1 cellular context compared by ENCODE assay signal in the genomic region with DNA sequence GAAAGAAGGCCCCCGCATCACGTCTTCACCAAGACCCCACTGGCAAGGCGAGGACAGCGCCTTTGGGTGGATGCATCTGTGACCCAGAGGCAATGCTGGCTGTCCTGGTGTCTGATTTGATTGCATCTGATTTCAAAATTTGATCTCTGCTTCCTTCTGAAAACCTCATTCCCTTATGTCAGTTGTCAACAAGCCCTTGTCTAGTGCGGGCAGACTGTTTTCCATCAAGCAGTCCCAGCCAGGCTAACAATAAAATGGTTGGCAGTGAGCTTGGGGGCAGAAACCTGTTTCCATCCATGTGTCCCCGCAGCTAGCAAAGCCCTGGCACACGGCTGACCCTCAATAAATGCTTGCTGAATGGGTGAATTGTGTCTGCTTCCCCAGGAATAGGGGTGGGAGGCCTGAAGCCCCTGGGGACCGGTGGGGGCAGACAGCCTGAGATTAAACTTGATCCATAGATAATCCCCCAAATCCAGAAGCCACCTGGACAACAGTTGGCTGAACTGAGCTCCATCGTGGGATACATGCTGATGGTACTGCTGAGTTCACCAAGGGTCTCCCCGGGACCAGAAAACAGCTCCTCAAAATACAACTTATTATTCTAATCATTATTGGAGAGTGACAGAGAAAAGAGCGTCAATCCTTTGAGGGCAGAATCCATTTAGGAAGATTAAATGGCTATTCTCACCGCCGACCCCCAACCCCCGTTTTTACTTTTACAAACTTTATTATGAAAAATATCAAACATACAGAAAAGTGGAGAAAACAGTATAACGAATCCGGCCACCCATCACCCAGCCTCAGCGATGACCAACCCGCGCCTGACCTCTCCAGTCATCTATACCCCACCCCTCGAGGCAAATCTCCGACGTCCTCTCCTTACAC.
TF ChIP-seq lines count a peak whose summit lies in the region.

No MANE protein-coding gene starts in this region.

TF ChIP-seq in IMR-90, 13 proteins besides CTCF, POLR2A, EP300 and RAD21 (continued from another document):
- TF ChIP-seq, protein P1, sequence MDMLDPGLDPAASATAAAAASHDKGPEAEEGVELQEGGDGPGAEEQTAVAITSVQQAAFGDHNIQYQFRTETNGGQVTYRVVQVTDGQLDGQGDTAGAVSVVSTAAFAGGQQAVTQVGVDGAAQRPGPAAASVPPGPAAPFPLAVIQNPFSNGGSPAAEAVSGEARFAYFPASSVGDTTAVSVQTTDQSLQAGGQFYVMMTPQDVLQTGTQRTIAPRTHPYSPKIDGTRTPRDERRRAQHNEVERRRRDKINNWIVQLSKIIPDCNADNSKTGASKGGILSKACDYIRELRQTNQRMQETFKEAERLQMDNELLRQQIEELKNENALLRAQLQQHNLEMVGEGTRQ (IDR thresholded peaks at IDR 0.05; ENCODE audit: low read depth, low read length) = no peak
